In the genomic region with DNA sequence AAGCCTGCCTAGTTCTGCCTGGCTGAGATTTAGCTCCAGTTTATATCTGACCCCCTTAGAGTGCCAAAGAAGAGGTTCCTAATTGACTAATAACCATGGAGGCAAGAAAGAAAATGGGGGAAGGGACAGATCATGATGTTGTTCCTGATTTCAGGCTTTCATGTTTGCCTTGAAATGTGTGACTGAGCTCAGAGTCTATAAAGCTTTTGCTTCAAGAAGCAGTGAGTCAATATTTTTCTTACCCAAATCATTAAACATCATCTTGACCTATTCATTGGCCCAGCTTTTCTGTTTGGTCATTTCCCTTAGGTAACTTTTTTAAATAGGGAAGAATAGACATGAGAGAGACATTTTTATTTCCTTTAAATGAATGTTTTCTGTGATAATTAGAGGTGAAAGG, we compare ENCODE assay signal across 28 cellular contexts. TPM values are rescaled to one million over a fixed set of nuclear protein-coding genes. Genes with fewer than 3 reads are reported as not detected.
DNase-seq lines count a peak whose midpoint lies in the region; ATAC-seq and TF ChIP-seq lines count a peak whose summit lies in the region.
"Had no signal": no experiment of that assay in that cellular context is flagged by ENCODE, and none has a peak within 500 bp of the region (broad histone marks: within the 10 kb centered on the region; RNA-seq: fewer than 3 reads in every experiment).

No MANE protein-coding gene starts in this region.

- peaks cover 2% of the 10 kb centered on the region for H3K36me3 Mint-ChIP-seq in chondrocyte (ENCODE audit: low read depth)
- peaks cover 4% of the 10 kb centered on the region for H3K36me3 Mint-ChIP-seq in T-helper 17 cell (ENCODE audit: low read depth)
- H3K36me3 Mint-ChIP-seq: activated CD8-positive, alpha-beta memory T cell treated with anti-CD3 and anti-CD28 coated beads, Interleukin-2, amount 10 ng/mL, durations not matched to agents 7 days and 5 days had no signal

- no peaks in the 10 kb centered on the region for H3K79me2 ChIP-seq in osteoblast (ENCODE audit: insufficient read depth, low read length)

- H4K20me1 ChIP-seq in osteoblast (ENCODE audit: insufficient read depth, low read length), result no peaks in the 10 kb centered on the region
- H4K20me1 ChIP-seq: BLaER1 had no signal

- H3K4me3 Mint-ChIP-seq in chondrocyte (ENCODE audit: unreplicated experiment), result no peak overlapping the region
- no peak overlapping the region for H3K4me3 Mint-ChIP-seq in T-helper 17 cell
- H3K4me3 Mint-ChIP-seq: activated CD8-positive, alpha-beta memory T cell treated with anti-CD3 and anti-CD28 coated beads, Interleukin-2, amount 10 ng/mL, durations not matched to agents 7 days and 5 days; activated T-cell treated with anti-CD3 and anti-CD28 coated beads, Interleukin-2, amount 50 U/mL, for 72 hours; nephron progenitor cell; WTC11 had no signal

- peak overlapping the region; percentile 53 for H3K27ac ChIP-seq in 22Rv1
- peak overlapping the region; percentile 32 for H3K27ac ChIP-seq in osteoblast (ENCODE audit: low read depth, low read length)
- H3K27ac ChIP-seq: adrenal gland, BLaER1, colonic mucosa, esophagus muscularis mucosa, gastroesophageal sphincter, lower lobe of right lung, SJSA1, uterus had no signal

- H3K36me3 ChIP-seq in osteoblast (ENCODE audit: insufficient read depth, low read length), result no peaks in the 10 kb centered on the region
- H3K36me3 ChIP-seq: adrenal gland, BLaER1, colonic mucosa, esophagus muscularis mucosa, gastroesophageal sphincter, lower lobe of right lung, SJSA1, uterus had no signal

- H3K4me2 ChIP-seq in osteoblast (ENCODE audit: insufficient read depth, low read length), result peak overlapping the region; percentile 35
- H3K4me2 ChIP-seq: BLaER1 had no signal

- H3K9me3 Mint-ChIP-seq in chondrocyte (ENCODE audit: low read depth), result no peaks in the 10 kb centered on the region
- H3K9me3 Mint-ChIP-seq: activated T-cell treated with anti-CD3 and anti-CD28 coated beads, Interleukin-2, amount 50 U/mL, for 72 hours had no signal

- no peak for TF ChIP-seq CTCF in 22Rv1 (IDR thresholded peaks at IDR 0.05)
- no peak for TF ChIP-seq CTCF in chondrocyte (IDR thresholded peaks at IDR 0.05)
- TF ChIP-seq CTCF in osteoblast (IDR thresholded peaks at IDR 0.05; ENCODE audit: extremely low read depth, low read depth, low read length), result no peak

- H3K27me3 Mint-ChIP-seq in chondrocyte (ENCODE audit: low read depth) (no peaks in the 10 kb centered on the region), T-helper 17 cell (no peaks in the 10 kb centered on the region)
- H3K27me3 Mint-ChIP-seq: activated CD8-positive, alpha-beta memory T cell treated with anti-CD3 and anti-CD28 coated beads, Interleukin-2, amount 10 ng/mL, durations not matched to agents 7 days and 5 days had no signal

- H3K4me3 ChIP-seq in osteoblast (ENCODE audit: insufficient read depth, low read length), result no peak overlapping the region
- H3K4me3 ChIP-seq: adrenal gland, BLaER1, colonic mucosa, esophagus muscularis mucosa, gastroesophageal sphincter, lower lobe of right lung, SJSA1, uterus had no signal

- H3K9me3 ChIP-seq in osteoblast (ENCODE audit: low read depth, low read length) (no peaks in the 10 kb centered on the region), T-helper 17 cell (ENCODE audit: control insufficient read depth, low read length, poor library complexity, severe bottlenecking) (no peaks in the 10 kb centered on the region)
- H3K9me3 ChIP-seq: adrenal gland, BLaER1, colonic mucosa, esophagus muscularis mucosa, gastroesophageal sphincter, lower lobe of right lung, SJSA1, uterus had no signal

- H3K4me1 ChIP-seq in osteoblast (ENCODE audit: insufficient read depth, low read length), result peaks cover 19% of the 10 kb centered on the region
- H3K4me1 ChIP-seq: BLaER1, colonic mucosa, esophagus muscularis mucosa, gastroesophageal sphincter, lower lobe of right lung, SJSA1, uterus had no signal

- H3K27ac Mint-ChIP-seq in chondrocyte (ENCODE audit: unreplicated experiment) (peak overlapping the region; percentile 25), T-helper 17 cell (no peak overlapping the region)
- H3K27ac Mint-ChIP-seq: activated CD8-positive, alpha-beta memory T cell treated with anti-CD3 and anti-CD28 coated beads, Interleukin-2, amount 10 ng/mL, durations not matched to agents 7 days and 5 days; activated T-cell treated with anti-CD3 and anti-CD28 coated beads, Interleukin-2, amount 50 U/mL, for 72 hours; WTC11 had no signal

- peak; percentile 38 for DNase-seq in ELR (ENCODE audit: low read depth)
- DNase-seq in chondrocyte (ENCODE audit: low spot score), result no peak
- peak; percentile 55 for DNase-seq in osteoblast (ENCODE audit: insufficient read length, low spot score, missing footprints)
- no peak for DNase-seq in T-helper 17 cell
- no peak for DNase-seq in NCI-H2196 treated with DMSO at 0.1 percent for 48 hours (lab: John Stamatoyannopoulos, UW; ENCODE audit: unreplicated experiment)
- no peak for DNase-seq in NCI-H1105 (lab: John Stamatoyannopoulos, UW)
- DNase-seq: activated CD4-positive, alpha-beta T cell treated with anti-CD3 and anti-CD28 coated beads, Interleukin-2, amount 50 U/mL, for 1 hour; activated CD8-positive, alpha-beta memory T cell treated with anti-CD3 and anti-CD28 coated beads, Interleukin-2, amount 10 ng/mL, durations not matched to agents 7 days and 5 days; activated naive CD4-positive, alpha-beta T cell treated with Interleukin-2 at 50 U/mL for 16 hours; activated T-cell treated with anti-CD3 and anti-CD28 coated beads, Interleukin-2, amount 50 U/mL, for 72 hours; adrenal gland; colonic mucosa; KBM-7; lower lobe of right lung; NCI-H1436 treated with DMSO at 0.1 percent for 48 hours; NCI-H2171; NCI-H524; nephron progenitor cell; uterus had no signal

- H3K27me3 ChIP-seq in osteoblast (ENCODE audit: insufficient read depth, low read length), result no peaks in the 10 kb centered on the region
- H3K27me3 ChIP-seq: adrenal gland, BLaER1, colonic mucosa, esophagus muscularis mucosa, gastroesophageal sphincter, SJSA1, uterus had no signal

- ATAC-seq in T-helper 17 cell (no peak), GM19035 (IDR thresholded peaks at IDR 0.05; ENCODE audit: unreplicated experiment) (no peak)
- ATAC-seq: activated CD8-positive, alpha-beta memory T cell treated with anti-CD3 and anti-CD28 coated beads, Interleukin-2, amount 10 ng/mL, durations not matched to agents 7 days and 5 days; activated T-cell treated with anti-CD3 and anti-CD28 coated beads, Interleukin-2, amount 50 U/mL, for 72 hours; gastroesophageal sphincter; lower lobe of right lung; Panc1; sciatic nerve; WTC11 had no signal

- H3K4me1 Mint-ChIP-seq in chondrocyte (ENCODE audit: low read depth), result peaks cover 19% of the 10 kb centered on the region
- peaks cover 6% of the 10 kb centered on the region for H3K4me1 Mint-ChIP-seq in T-helper 17 cell
- H3K4me1 Mint-ChIP-seq: activated CD8-positive, alpha-beta memory T cell treated with anti-CD3 and anti-CD28 coated beads, Interleukin-2, amount 10 ng/mL, durations not matched to agents 7 days and 5 days had no signal

- peak overlapping the region; percentile 67 for H2AFZ ChIP-seq in osteoblast (ENCODE audit: low read length)

RNA-seq across cellular contexts. Expression of gene HHAT, which starts 55.9 kb away (rescaled TPM):
- total RNA-seq in chondrocyte (6.1 to 7.9 TPM (median 6.4 TPM) in 3 replicates), osteoblast (5.1 and 7.4 TPM in 2 replicates), T-helper 17 cell (1 to 10 TPM; 7.5 to 9.2 TPM)

Comparison
In these comparisons a context has a peak if more than half of its experiments do, and no peak if none do; other contexts are left out.
1. DNase-seq: peak in ELR (single experiment) and osteoblast (single experiment); none in chondrocyte (single experiment), T-helper 17 cell (0 of 3), NCI-H2196 treated with DMSO at 0.1 percent for 48 hours (single experiment) and NCI-H1105 (single experiment).